2 cellular contexts compared by ENCODE assay signal in the genomic region with DNA sequence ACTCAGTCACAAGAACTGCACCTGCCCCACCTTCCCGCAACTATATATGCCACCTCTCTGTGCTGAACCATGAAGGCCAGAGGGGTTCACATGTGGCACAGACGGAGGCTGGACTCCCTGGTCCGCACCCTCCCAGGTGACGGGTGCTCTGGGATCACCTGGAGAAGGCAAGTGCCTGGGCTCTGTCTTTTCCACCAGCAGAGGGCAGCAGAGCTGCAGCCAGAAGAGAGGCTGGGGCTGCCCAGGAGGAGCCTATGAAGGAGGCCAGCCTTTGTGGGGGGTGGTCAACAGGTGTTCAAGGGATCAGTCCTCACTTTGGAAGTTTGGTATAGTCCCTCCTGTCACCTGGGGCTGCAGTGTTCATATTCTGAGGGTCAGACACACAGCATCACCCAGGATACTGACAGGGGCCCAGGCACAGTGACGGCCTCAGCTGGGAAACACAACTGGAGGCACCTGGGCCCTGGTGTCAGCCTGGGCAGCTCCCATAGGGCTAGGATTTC.
TF ChIP-seq lines count a peak whose summit lies in the region.

No MANE protein-coding gene starts in this region.

TF ChIP-seq in IMR-90, 13 proteins besides CTCF, POLR2A, EP300 and RAD21:
- TF ChIP-seq FOS (IDR thresholded peaks at IDR 0.05; ENCODE audit: low read depth, low read length) (no peak), SMC3 (IDR thresholded peaks at IDR 0.05; ENCODE audit: low read depth, low read length) (peak; percentile 51)
TF ChIP-seq in IMR-90: peak in this region for 1.

TF ChIP-seq in K562, 482 proteins besides CTCF, POLR2A, EP300 and RAD21 (continues in another document):
- TF ChIP-seq CHD4 (IDR thresholded peaks at IDR 0.05; ENCODE audit: insufficient read depth, insufficient replicate concordance, low read depth, low read length, poor library complexity, severe bottlenecking): no peak
- peak; percentile 92; the same call in 1 of the 2 replicates for TF ChIP-seq E2F1 (CRISPR knock-in tag; IDR thresholded peaks at IDR 0.05)
- TF ChIP-seq GTF2E2 (tag; IDR thresholded peaks at IDR 0.05): no peak
- TF ChIP-seq CBX8 (IDR thresholded peaks at IDR 0.05; ENCODE audit: borderline replicate concordance, extremely low read depth, low read depth, low read length, poor library complexity, severe bottlenecking): no peak
- no peak for TF ChIP-seq OTX1 (CRISPR knock-in tag; IDR thresholded peaks at IDR 0.05)
- TF ChIP-seq SRF (CRISPR knock-in tag; IDR thresholded peaks at IDR 0.05): peak in 1 of 2 experiments; percentile 78; a peak in 2 of 4 replicates
- TF ChIP-seq KDM2B (CRISPR knock-in tag; IDR thresholded peaks at IDR 0.05): no peak
- no peak for TF ChIP-seq ZNF395 (CRISPR knock-in tag; IDR thresholded peaks at IDR 0.05)
- TF ChIP-seq, protein P1, sequence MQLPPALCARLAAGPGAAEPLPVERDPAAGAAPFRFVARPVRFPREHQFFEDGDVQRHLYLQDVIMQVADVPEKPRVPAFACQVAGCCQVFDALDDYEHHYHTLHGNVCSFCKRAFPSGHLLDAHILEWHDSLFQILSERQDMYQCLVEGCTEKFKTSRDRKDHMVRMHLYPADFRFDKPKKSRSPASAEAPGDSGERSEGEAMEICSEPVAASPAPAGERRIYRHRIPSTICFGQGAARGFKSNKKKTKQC (CRISPR knock-in tag; IDR thresholded peaks at IDR 0.05): no peak
- no peak for TF ChIP-seq ZNF76 (CRISPR knock-in tag; IDR thresholded peaks at IDR 0.05; ENCODE audit: borderline replicate concordance)
- TF ChIP-seq, protein P2, sequence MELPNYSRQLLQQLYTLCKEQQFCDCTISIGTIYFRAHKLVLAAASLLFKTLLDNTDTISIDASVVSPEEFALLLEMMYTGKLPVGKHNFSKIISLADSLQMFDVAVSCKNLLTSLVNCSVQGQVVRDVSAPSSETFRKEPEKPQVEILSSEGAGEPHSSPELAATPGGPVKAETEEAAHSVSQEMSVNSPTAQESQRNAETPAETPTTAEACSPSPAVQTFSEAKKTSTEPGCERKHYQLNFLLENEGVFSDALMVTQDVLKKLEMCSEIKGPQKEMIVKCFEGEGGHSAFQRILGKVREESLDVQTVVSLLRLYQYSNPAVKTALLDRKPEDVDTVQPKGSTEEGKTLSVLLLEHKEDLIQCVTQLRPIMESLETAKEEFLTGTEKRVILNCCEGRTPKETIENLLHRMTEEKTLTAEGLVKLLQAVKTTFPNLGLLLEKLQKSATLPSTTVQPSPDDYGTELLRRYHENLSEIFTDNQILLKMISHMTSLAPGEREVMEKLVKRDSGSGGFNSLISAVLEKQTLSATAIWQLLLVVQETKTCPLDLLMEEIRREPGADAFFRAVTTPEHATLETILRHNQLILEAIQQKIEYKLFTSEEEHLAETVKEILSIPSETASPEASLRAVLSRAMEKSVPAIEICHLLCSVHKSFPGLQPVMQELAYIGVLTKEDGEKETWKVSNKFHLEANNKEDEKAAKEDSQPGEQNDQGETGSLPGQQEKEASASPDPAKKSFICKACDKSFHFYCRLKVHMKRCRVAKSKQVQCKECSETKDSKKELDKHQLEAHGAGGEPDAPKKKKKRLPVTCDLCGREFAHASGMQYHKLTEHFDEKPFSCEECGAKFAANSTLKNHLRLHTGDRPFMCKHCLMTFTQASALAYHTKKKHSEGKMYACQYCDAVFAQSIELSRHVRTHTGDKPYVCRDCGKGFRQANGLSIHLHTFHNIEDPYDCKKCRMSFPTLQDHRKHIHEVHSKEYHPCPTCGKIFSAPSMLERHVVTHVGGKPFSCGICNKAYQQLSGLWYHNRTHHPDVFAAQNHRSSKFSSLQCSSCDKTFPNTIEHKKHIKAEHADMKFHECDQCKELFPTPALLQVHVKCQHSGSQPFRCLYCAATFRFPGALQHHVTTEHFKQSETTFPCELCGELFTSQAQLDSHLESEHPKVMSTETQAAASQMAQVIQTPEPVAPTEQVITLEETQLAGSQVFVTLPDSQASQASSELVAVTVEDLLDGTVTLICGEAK (IDR thresholded peaks at IDR 0.05): no peak
- TF ChIP-seq, protein P2 (CRISPR knock-in tag; IDR thresholded peaks at IDR 0.05): peak; percentile 74; the same call in 1 of the 2 replicates
- TF ChIP-seq MAZ (CRISPR knock-in tag; conservative IDR thresholded peaks at IDR 0.05 in 1 of 2, IDR thresholded peaks at IDR 0.05 in 1 of 2): peak in 1 of 2 experiments; percentile 98; a peak in 2 of 4 replicates
- no peak for TF ChIP-seq ZZZ3 (IDR thresholded peaks at IDR 0.05)
- 0 out of 2 replicates have a peak, but pooled peaks have one; percentile 1 for TF ChIP-seq STAT5A (IDR thresholded peaks at IDR 0.05; ENCODE audit: borderline replicate concordance, low read length)
- TF ChIP-seq BRF1 (IDR thresholded peaks at IDR 0.05; ENCODE audit: borderline replicate concordance, extremely low read depth, insufficient read length): no peak
- no peak for TF ChIP-seq CLOCK (CRISPR knock-in tag; IDR thresholded peaks at IDR 0.05; ENCODE audit: borderline replicate concordance)
- TF ChIP-seq PATZ1 (CRISPR knock-in tag; IDR thresholded peaks at IDR 0.05; ENCODE audit: borderline replicate concordance): no peak
- peak; percentile 99 for TF ChIP-seq STAT6 (CRISPR knock-in tag; IDR thresholded peaks at IDR 0.05)
- no peak for TF ChIP-seq CREB1 (IDR thresholded peaks at IDR 0.05)
- no peak for TF ChIP-seq CREB1 (CRISPR knock-in tag; IDR thresholded peaks at IDR 0.05)
- TF ChIP-seq, protein P3, sequence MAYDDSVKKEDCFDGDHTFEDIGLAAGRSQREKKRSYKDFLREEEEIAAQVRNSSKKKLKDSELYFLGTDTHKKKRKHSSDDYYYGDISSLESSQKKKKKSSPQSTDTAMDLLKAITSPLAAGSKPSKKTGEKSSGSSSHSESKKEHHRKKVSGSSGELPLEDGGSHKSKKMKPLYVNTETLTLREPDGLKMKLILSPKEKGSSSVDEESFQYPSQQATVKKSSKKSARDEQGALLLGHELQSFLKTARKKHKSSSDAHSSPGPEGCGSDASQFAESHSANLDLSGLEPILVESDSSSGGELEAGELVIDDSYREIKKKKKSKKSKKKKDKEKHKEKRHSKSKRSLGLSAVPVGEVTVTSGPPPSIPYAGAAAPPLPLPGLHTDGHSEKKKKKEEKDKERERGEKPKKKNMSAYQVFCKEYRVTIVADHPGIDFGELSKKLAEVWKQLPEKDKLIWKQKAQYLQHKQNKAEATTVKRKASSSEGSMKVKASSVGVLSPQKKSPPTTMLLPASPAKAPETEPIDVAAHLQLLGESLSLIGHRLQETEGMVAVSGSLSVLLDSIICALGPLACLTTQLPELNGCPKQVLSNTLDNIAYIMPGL (CRISPR knock-in tag; IDR thresholded peaks at IDR 0.05): peak; percentile 87
- no peak for TF ChIP-seq ZNF347 (CRISPR knock-in tag; IDR thresholded peaks at IDR 0.05; ENCODE audit: low read depth)
- TF ChIP-seq ZNF589 (CRISPR knock-in tag; IDR thresholded peaks at IDR 0.05; ENCODE audit: low read depth): no peak
- TF ChIP-seq TEAD4 (IDR thresholded peaks at IDR 0.05; ENCODE audit: low read length): peak; percentile 63
- TF ChIP-seq TEAD4 (CRISPR knock-in tag; IDR thresholded peaks at IDR 0.05; ENCODE audit: borderline replicate concordance): no peak
- TF ChIP-seq NFE2 (IDR thresholded peaks at IDR 0.05; ENCODE audit: low read depth): no peak
